Comparison of ENCODE assay signal across 8 cellular contexts in genomic region chr19:39389621-39390414, GRCh38. TPM values are rescaled to one million over a fixed set of nuclear protein-coding genes. Genes with fewer than 3 reads are reported as not detected.
DNase-seq lines count a peak whose midpoint lies in the region; ATAC-seq lines count a peak whose summit lies in the region.

No MANE protein-coding gene starts in this region.

- peak overlapping the region; percentile 95 for H3K27ac Mint-ChIP-seq in T-helper 1 cell treated with Interleukin-12 subunit alpha and Interleukin-12 subunit beta and Interleukin-4 antibody, amounts not matched to agents 30 μg/mL and 1 μg/mL, for 36 hours
- peak overlapping the region; percentile 99 for H3K27ac Mint-ChIP-seq in activated T-helper 17 cell treated with anti-CD3 and anti-CD28 coated beads, Interleukin-2, amount 50 U/mL, for 72 hours

- H3K9me3 ChIP-seq in iPS-18a (ENCODE audit: control insufficient read depth, low read depth, low read length) (no peaks in the 10 kb centered on the region), stomach smooth muscle (ENCODE audit: control insufficient read depth in 2 of 2, low read length in 2 of 2) (no peaks in the 10 kb centered on the region)

- H3K4me3 Mint-ChIP-seq in T-helper 1 cell treated with Interleukin-12 subunit alpha and Interleukin-12 subunit beta and Interleukin-4 antibody, amounts not matched to agents 30 μg/mL and 1 μg/mL, for 36 hours = peak overlapping the region; percentile 92
- H3K4me3 Mint-ChIP-seq in activated T-helper 17 cell treated with anti-CD3 and anti-CD28 coated beads, Interleukin-2, amount 50 U/mL, for 72 hours = peak overlapping the region; percentile 100

- H3K27me3 Mint-ChIP-seq in T-helper 1 cell treated with Interleukin-12 subunit alpha and Interleukin-12 subunit beta and Interleukin-4 antibody, amounts not matched to agents 30 μg/mL and 1 μg/mL, for 36 hours (ENCODE audit: low read depth) = no peaks in the 10 kb centered on the region
- no peaks in the 10 kb centered on the region for H3K27me3 Mint-ChIP-seq in activated T-helper 17 cell treated with anti-CD3 and anti-CD28 coated beads, Interleukin-2, amount 50 U/mL, for 72 hours

- no peak for DNase-seq in T-helper 1 cell
- no peak for DNase-seq in AG08396 (ENCODE audit: low spot score)
- no peak for DNase-seq in activated gamma-delta T cell (lab: John Stamatoyannopoulos, UW)
- no peak for DNase-seq in NCI-H1105 (lab: John Stamatoyannopoulos, UW)

- H3K4me3 ChIP-seq in iPS-18a (ENCODE audit: low read length) = peak overlapping the region; percentile 88
- H3K4me3 ChIP-seq in stomach smooth muscle (ENCODE audit: low read length in 2 of 2) = peak overlapping the region; percentile 87 to 99

- H3K4me1 Mint-ChIP-seq in T-helper 1 cell treated with Interleukin-12 subunit alpha and Interleukin-12 subunit beta and Interleukin-4 antibody, amounts not matched to agents 30 μg/mL and 1 μg/mL, for 36 hours (ENCODE audit: low read depth) = peaks cover 32% of the 10 kb centered on the region
- H3K4me1 Mint-ChIP-seq in activated T-helper 17 cell treated with anti-CD3 and anti-CD28 coated beads, Interleukin-2, amount 50 U/mL, for 72 hours = peaks cover 5% of the 10 kb centered on the region

- H3K27ac ChIP-seq in iPS-18a (ENCODE audit: low read length) (peak overlapping the region; percentile 26), stomach smooth muscle (ENCODE audit: low read length) (peak overlapping the region; percentile 99)

- no peak for ATAC-seq in activated T-helper 17 cell treated with anti-CD3 and anti-CD28 coated beads, Interleukin-2, amount 50 U/mL, for 72 hours (replicated peaks)

- peak overlapping the region; percentile 83 for H3K9ac ChIP-seq in iPS-18a (ENCODE audit: low read length)
- peak overlapping the region; percentile 80 to 99 for H3K9ac ChIP-seq in stomach smooth muscle (ENCODE audit: low read length in 2 of 2)

- H3K4me1 ChIP-seq in iPS-18a (ENCODE audit: control insufficient read depth, low read depth, low read length) (peaks cover 4% of the 10 kb centered on the region), stomach smooth muscle (ENCODE audit: control insufficient read depth, insufficient read depth, low read length) (peaks cover 21% of the 10 kb centered on the region)

- H3K9me3 Mint-ChIP-seq in T-helper 1 cell treated with Interleukin-12 subunit alpha and Interleukin-12 subunit beta and Interleukin-4 antibody, amounts not matched to agents 30 μg/mL and 1 μg/mL, for 36 hours = no peaks in the 10 kb centered on the region
- H3K9me3 Mint-ChIP-seq in activated T-helper 17 cell treated with anti-CD3 and anti-CD28 coated beads, Interleukin-2, amount 50 U/mL, for 72 hours = no peaks in the 10 kb centered on the region

- H3K36me3 ChIP-seq in iPS-18a (ENCODE audit: control insufficient read depth, low read depth, low read length) (peaks cover 39% of the 10 kb centered on the region), stomach smooth muscle (ENCODE audit: control insufficient read depth in 2 of 2, insufficient read depth in 2 of 2, low read length in 2 of 2) (peaks cover 42 to 48% of the 10 kb centered on the region in 2 donors)

- peaks cover 44% of the 10 kb centered on the region for H3K36me3 Mint-ChIP-seq in T-helper 1 cell treated with Interleukin-12 subunit alpha and Interleukin-12 subunit beta and Interleukin-4 antibody, amounts not matched to agents 30 μg/mL and 1 μg/mL, for 36 hours (ENCODE audit: low read depth)
- peaks cover 98% of the 10 kb centered on the region for H3K36me3 Mint-ChIP-seq in activated T-helper 17 cell treated with anti-CD3 and anti-CD28 coated beads, Interleukin-2, amount 50 U/mL, for 72 hours (ENCODE audit: low read depth)

- H3K27me3 ChIP-seq in iPS-18a (ENCODE audit: control insufficient read depth, insufficient read depth, low read length) (no peaks in the 10 kb centered on the region), stomach smooth muscle (ENCODE audit: control insufficient read depth in 1 of 2, insufficient read depth in 2 of 2, low read length in 2 of 2) (no peaks in the 10 kb centered on the region)

RNA-seq across cellular contexts. Expression of gene PAF1, which starts 1.1 kb away (rescaled TPM):
- total RNA-seq in activated T-helper 17 cell treated with anti-CD3 and anti-CD28 coated beads, Interleukin-2, amount 50 U/mL, for 72 hours = 10 to 100 TPM; 46.6 to 58.6 TPM

RNA-seq across cellular contexts. Expression of gene MED29, which starts 1.4 kb away (rescaled TPM):
- total RNA-seq in activated T-helper 17 cell treated with anti-CD3 and anti-CD28 coated beads, Interleukin-2, amount 50 U/mL, for 72 hours = 10 to 100 TPM; 24.6 to 27.7 TPM

RNA-seq across cellular contexts. Expression of gene ZFP36, which starts 16.8 kb away (rescaled TPM):
- total RNA-seq in activated T-helper 17 cell treated with anti-CD3 and anti-CD28 coated beads, Interleukin-2, amount 50 U/mL, for 72 hours = 100 to 1,000 TPM in 1 of 2 donors, 10 to 100 TPM in 1; 67.4 to 265 TPM

RNA-seq across cellular contexts. Expression of gene PLEKHG2, which starts 22.7 kb away (rescaled TPM):
- 10 to 100 TPM; 51.2 to 69.4 TPM for total RNA-seq in activated T-helper 17 cell treated with anti-CD3 and anti-CD28 coated beads, Interleukin-2, amount 50 U/mL, for 72 hours

RNA-seq across cellular contexts. Expression of gene RPS16, which starts 45.9 kb away (rescaled TPM):
- total RNA-seq in activated T-helper 17 cell treated with anti-CD3 and anti-CD28 coated beads, Interleukin-2, amount 50 U/mL, for 72 hours = 1,000 to 10,000 TPM; 2,984 to 3,090 TPM
